Comparison of ENCODE assay signal across 9 cellular contexts in genomic region chr2:241860184-241861078, GRCh38. TPM values are rescaled to one million over a fixed set of nuclear protein-coding genes. Genes with fewer than 3 reads are reported as not detected.
A peak's percentile ranks its signal among the peaks of the same experiment; 100 is the strongest.
DNase-seq lines count a peak whose midpoint lies in the region; ATAC-seq and TF ChIP-seq lines count a peak whose summit lies in the region.
"Had no signal": no experiment of that assay in that cellular context is flagged by ENCODE, and none has a peak within 500 bp of the region (broad histone marks: within the 10 kb centered on the region; RNA-seq: fewer than 3 reads in every experiment).

No MANE protein-coding gene starts in this region.

- no peak for TF ChIP-seq EP300 in upper lobe of left lung (IDR thresholded peaks at IDR 0.05)

- POLR2A ChIA-PET in activated B cell treated with CpG ODN at 0.5 μM for 24 hours (lab: Charles Lee): interaction anchor here (0.7 to 2.3 kb wide), 9 partner anchors 8 to 174 kb away, joined by 3 to 23 read pairs (median 8); partner anchors contain the start of genes D2HGDH, DTYMK and ING5

- no peaks in the 10 kb centered on the region for H3K9me3 Mint-ChIP-seq in activated B cell treated with CpG ODN at 0.5 μM for 24 hours

- WGBS in liver: 94% methylated on average over 10 of the region's 10 CpGs
- 84 to 91% methylated on average over 6 to 10 of the region's 10 CpGs for whole genome bisulfite sequencing in upper lobe of left lung, 2 donors

- ATAC-seq in activated B cell treated with CpG ODN at 0.5 μM for 24 hours (ENCODE audit: low read depth) (no peak), upper lobe of left lung (ENCODE audit: low FRiP score in 2 of 2) (peak in 1 of 2 donors; percentile 21), HG02798 (IDR thresholded peaks at IDR 0.05; ENCODE audit: poor library complexity, unreplicated experiment) (no peak)

- H3K4me3 ChIP-seq in liver (ENCODE audit: low read depth in 1 of 3, low read length in 3 of 3) (no peak overlapping the region), upper lobe of left lung (peak overlapping the region in 3 of 4 donors; percentile 2 to 33 (median 12))

- H3K36me3 ChIP-seq in liver (ENCODE audit: control insufficient read depth in 4 of 4, insufficient read depth in 3 of 4, low read depth in 1 of 4, low read length in 3 of 4) (no peaks in the 10 kb centered on the region), upper lobe of left lung (no peaks in the 10 kb centered on the region)

- no peak for TF ChIP-seq RAD21 in liver (IDR thresholded peaks at IDR 0.05)

- CTCF ChIA-PET in activated B cell treated with CpG ODN at 0.5 μM for 24 hours (lab: Charles Lee): no interaction called here

- intact Hi-C loops in activated B cell treated with CpG ODN at 0.5 μM for 24 hours (cut with micrococcal nuclease): no loop called here

- H3K27me3 ChIP-seq in liver (ENCODE audit: control insufficient read depth in 4 of 4, insufficient read depth in 4 of 4, low read length in 3 of 4) (no peaks in the 10 kb centered on the region), upper lobe of left lung (peaks cover 0 to 8% (median 4%) of the 10 kb centered on the region in 4 donors)

- TF ChIP-seq POLR2A in upper lobe of left lung (IDR thresholded peaks at IDR 0.05): no peak

- no peak overlapping the region for H3K4me3 Mint-ChIP-seq in activated B cell treated with CpG ODN at 0.5 μM for 24 hours

- TF ChIP-seq CTCF in activated B cell treated with CpG ODN at 0.5 μM for 24 hours (IDR thresholded peaks at IDR 0.05) (no peak), liver (IDR thresholded peaks at IDR 0.05; ENCODE audit: low read depth, low read length, missing input control) (no peak), upper lobe of left lung (IDR thresholded peaks at IDR 0.05) (no peak)

- H3K9ac ChIP-seq in liver (ENCODE audit: low read depth in 1 of 2, low read length in 2 of 2): no peak overlapping the region

- H3K27me3 Mint-ChIP-seq in activated B cell treated with CpG ODN at 0.5 μM for 24 hours: peaks cover 31% of the 10 kb centered on the region

- H3K27ac Mint-ChIP-seq in activated B cell treated with CpG ODN at 0.5 μM for 24 hours: peak overlapping the region; percentile 91

- H3K9me3 ChIP-seq in liver (ENCODE audit: control insufficient read depth in 4 of 4, low read length in 3 of 4) (no peaks in the 10 kb centered on the region), upper lobe of left lung (no peaks in the 10 kb centered on the region)

- H3K27ac ChIP-seq in liver (ENCODE audit: low read depth in 1 of 2, low read length in 2 of 2): peak overlapping the region; percentile 59 to 64
- peak overlapping the region; percentile 22 to 84 (median 70) for H3K27ac ChIP-seq in upper lobe of left lung

- H3K36me3 Mint-ChIP-seq in activated B cell treated with CpG ODN at 0.5 μM for 24 hours (ENCODE audit: low read depth): no peaks in the 10 kb centered on the region

- peak; percentile 57 to 61 for DNase-seq in activated CD4-positive, alpha-beta T cell treated with anti-CD3 and anti-CD28 coated beads, Interleukin-2, amount 50 U/mL, for 48 hours
- no peak for DNase-seq in activated CD4-positive, alpha-beta T cell treated with anti-CD3 and anti-CD28 coated beads for 4 hours
- no peak for DNase-seq in activated B cell treated with CpG ODN at 0.5 μM for 24 hours
- peak in 1 of 2 donors; percentile 56 for DNase-seq in upper lobe of left lung
- DNase-seq in NCI-H345 treated with DMSO at 0.1 percent for 48 hours (lab: John Stamatoyannopoulos, UW; ENCODE audit: unreplicated experiment): no peak
- no peak for DNase-seq in OCI-M1 (lab: John Stamatoyannopoulos, UW)
- DNase-seq: C1 segment of cervical spinal cord had no signal

- H3K4me1 ChIP-seq in liver (ENCODE audit: control insufficient read depth in 4 of 4, insufficient read depth in 4 of 4, low read length in 3 of 4) (no peaks in the 10 kb centered on the region), upper lobe of left lung (peaks cover 6 to 23% (median 15%) of the 10 kb centered on the region in 4 donors)

- peaks cover 41% of the 10 kb centered on the region for H3K4me1 Mint-ChIP-seq in activated B cell treated with CpG ODN at 0.5 μM for 24 hours

TF ChIP-seq in liver, 16 proteins besides CTCF, POLR2A, EP300 and RAD21:
- no peak for TF ChIP-seq RXRA (IDR thresholded peaks at IDR 0.05)
- TF ChIP-seq SP1 (IDR thresholded peaks at IDR 0.05): no peak
- no peak for TF ChIP-seq REST (IDR thresholded peaks at IDR 0.05)
- TF ChIP-seq GABPA (IDR thresholded peaks at IDR 0.05 in 1 of 2, conservative IDR thresholded peaks at IDR 0.05 in 1 of 2): no peak
- no peak for TF ChIP-seq HNF4A (conservative IDR thresholded peaks at IDR 0.05)
- TF ChIP-seq JUND (IDR thresholded peaks at IDR 0.05): no peak
- TF ChIP-seq MAX (IDR thresholded peaks at IDR 0.05): no peak
- no peak for TF ChIP-seq YY1 (IDR thresholded peaks at IDR 0.05)
- no peak for TF ChIP-seq HNF4G (IDR thresholded peaks at IDR 0.05)
- no peak for TF ChIP-seq ATF3 (IDR thresholded peaks at IDR 0.05)
TF ChIP-seq in liver: peak in this region for 0.

RNA-seq across cellular contexts. Expression of gene PDCD1, which starts 1.7 kb away (rescaled TPM):
- total RNA-seq in activated B cell treated with CpG ODN at 0.5 μM for 24 hours (2.6 and 3.5 TPM in 2 replicates), liver (under 1 TPM; 0.25 to 0.37 TPM), upper lobe of left lung (1 to 10 TPM in 2 of 6 donors, under 1 TPM in 3, not detected in 1; 0.49 to 4.2 (median 0.91) TPM)
- polyA plus RNA-seq in liver: under 1 TPM in 1 of 2 donors, not detected in 1; 0.20 TPM

RNA-seq across cellular contexts. Expression of gene RTP5, which starts 9.1 kb away (rescaled TPM):
- total RNA-seq in activated B cell treated with CpG ODN at 0.5 μM for 24 hours (0.12 TPM in 1 of 2 replicates, not detected in the other), liver (under 1 TPM in 1 of 2 donors, not detected in 1; under 0.01 TPM), upper lobe of left lung (1 to 10 TPM in 2 of 6 donors, under 1 TPM in 3, not detected in 1; 0.14 to 2.1 (median 0.69) TPM)
- under 1 TPM in 1 of 2 donors, not detected in 1; 0.03 TPM for polyA plus RNA-seq in liver

RNA-seq across cellular contexts. Expression of gene NEU4, which starts 51.4 kb away (rescaled TPM):
- total RNA-seq in activated B cell treated with CpG ODN at 0.5 μM for 24 hours (0.10 and 0.31 TPM in 2 replicates), liver (10 to 100 TPM in 1 of 2 donors, 1 to 10 TPM in 1; 5.4 to 52.7 TPM), upper lobe of left lung (1 to 10 TPM in 1 of 6 donors, not detected in 5; 2.9 TPM)
- 10 to 100 TPM; 17.5 to 58.4 TPM for polyA plus RNA-seq in liver

Comparison
In these comparisons a context has a peak if more than half of its experiments do, and no peak if none do; other contexts are left out.
1. DNase-seq: peak in activated CD4-positive, alpha-beta T cell treated with anti-CD3 and anti-CD28 coated beads, Interleukin-2, amount 50 U/mL, for 48 hours (2 of 2); none in activated CD4-positive, alpha-beta T cell treated with anti-CD3 and anti-CD28 coated beads for 4 hours (0 of 2), activated B cell treated with CpG ODN at 0.5 μM for 24 hours (single experiment), NCI-H345 treated with DMSO at 0.1 percent for 48 hours (single experiment) and OCI-M1 (single experiment).
2. H3K4me3 ChIP-seq: peak in upper lobe of left lung (3 of 4); none in liver (0 of 3).